Comparison of ENCODE assay signal across 12 cellular contexts in genomic region chr6:11650297-11650696, GRCh38.
A peak's percentile ranks its signal among the peaks of the same experiment; 100 is the strongest.
DNase-seq lines count a peak whose midpoint lies in the region; ATAC-seq and TF ChIP-seq lines count a peak whose summit lies in the region.
"Had no signal": no experiment of that assay in that cellular context is flagged by ENCODE, and none has a peak within 500 bp of the region (broad histone marks: within the 10 kb centered on the region; RNA-seq: fewer than 3 reads in every experiment).

No MANE protein-coding gene starts in this region.

- H3K36me3 ChIP-seq in ACC112 (ENCODE audit: insufficient read depth, low read length) (no peaks in the 10 kb centered on the region; the same call in 1 of the 2 replicates), breast epithelium (no peaks in the 10 kb centered on the region)

- intact Hi-C loops in breast epithelium (cut with DNase I; ENCODE audit: low total_unique reads), result no loop called here

- no peaks in the 10 kb centered on the region for H3K27me3 ChIP-seq in ACC112 (ENCODE audit: insufficient read depth, low read length)
- no peaks in the 10 kb centered on the region for H3K27me3 ChIP-seq in breast epithelium

- H3K4me1 ChIP-seq in ACC112 (ENCODE audit: control insufficient read depth, insufficient read depth, low read length, unreplicated experiment) (peaks cover 46% of the 10 kb centered on the region), breast epithelium (no peaks in the 10 kb centered on the region)

- TF ChIP-seq EP300 in Ishikawa (IDR thresholded peaks at IDR 0.05; ENCODE audit: borderline replicate concordance), result peak; percentile 100

- H3K79me2 ChIP-seq in ACC112 (ENCODE audit: control insufficient read depth, insufficient read depth, low read length, unreplicated experiment), result no peaks in the 10 kb centered on the region

- no peak for TF ChIP-seq CTCF in breast epithelium (IDR thresholded peaks at IDR 0.05)

- DNase-seq in dermis microvascular lymphatic vessel endothelial cell (ENCODE audit: low read depth in 2 of 2) (peak; percentile 98 to 100), kidney tubule cell (ENCODE audit: low spot score) (peak; percentile 88), NCI-H1092 treated with DMSO at 0.1 percent for 48 hours (lab: John Stamatoyannopoulos, UW) (no peak), breast epithelium (ENCODE audit: low spot score in 2 of 2) (no peak)
- DNase-seq: activated T-cell treated with anti-CD3 and anti-CD28 coated beads, Interleukin-2, amount 50 U/mL, for 1 hour; MV-4-11; occipital lobe had no signal

- no peak for ATAC-seq in GM19455 (IDR thresholded peaks at IDR 0.05; ENCODE audit: unreplicated experiment)
- ATAC-seq in HG03139 (IDR thresholded peaks at IDR 0.05; ENCODE audit: unreplicated experiment), result no peak

- no peak overlapping the region for H3K4me3 ChIP-seq in ACC112 (ENCODE audit: low read depth, low read length)
- H3K4me3 ChIP-seq in breast epithelium, result no peak overlapping the region
- H3K4me3 ChIP-seq: SK-N-MC had no signal

- H2AFZ ChIP-seq in ACC112 (ENCODE audit: low read length, unreplicated experiment), result peak overlapping the region; percentile 16

- TF ChIP-seq POLR2A in breast epithelium (IDR thresholded peaks at IDR 0.05), result no peak

- peak; percentile 29; the same call in 1 of the 2 replicates for TF ChIP-seq RAD21 in Ishikawa (IDR thresholded peaks at IDR 0.05; ENCODE audit: low read depth)

- no peaks in the 10 kb centered on the region for H3K9me3 ChIP-seq in breast epithelium

- H3K27ac ChIP-seq in ACC112 (ENCODE audit: low read depth, low read length) (peak overlapping the region; percentile 63), breast epithelium (no peak overlapping the region)
- H3K27ac ChIP-seq: SK-N-MC had no signal

TF ChIP-seq in Ishikawa, 13 proteins besides CTCF, POLR2A, EP300 and RAD21:
- TF ChIP-seq TEAD4 (IDR thresholded peaks at IDR 0.05) (peak; percentile 99), TCF12 (IDR thresholded peaks at IDR 0.05; ENCODE audit: low read depth) (peak; percentile 100), CEBPB (IDR thresholded peaks at IDR 0.05) (peak; percentile 60), USF1 (IDR thresholded peaks at IDR 0.05) (no peak), ZBTB7A (IDR thresholded peaks at IDR 0.05; ENCODE audit: low read depth) (0 out of 2 replicates have a peak, but pooled peaks have one; percentile 68), NFIC (IDR thresholded peaks at IDR 0.05) (peak; percentile 96), FOXM1 (IDR thresholded peaks at IDR 0.05; ENCODE audit: borderline replicate concordance, low read depth) (peak; percentile 100), REST (IDR thresholded peaks at IDR 0.05; ENCODE audit: low read depth) (no peak), YY1 (IDR thresholded peaks at IDR 0.05; ENCODE audit: low read depth) (peak; percentile 60; the same call in 1 of the 2 replicates), TAF1 (IDR thresholded peaks at IDR 0.05; ENCODE audit: low read depth) (no peak), EGR1 (IDR thresholded peaks at IDR 0.05) (no peak), CREB1 (IDR thresholded peaks at IDR 0.05; ENCODE audit: low read depth) (no peak), MAX (IDR thresholded peaks at IDR 0.05) (peak; percentile 70; the same call in 1 of the 2 replicates)

Comparison
In these comparisons a context has a peak if more than half of its experiments do, and no peak if none do; other contexts are left out.
1. DNase-seq: peak in dermis microvascular lymphatic vessel endothelial cell (2 of 2) and kidney tubule cell (single experiment); none in NCI-H1092 treated with DMSO at 0.1 percent for 48 hours (single experiment) and breast epithelium (0 of 2).